In the genomic region with DNA sequence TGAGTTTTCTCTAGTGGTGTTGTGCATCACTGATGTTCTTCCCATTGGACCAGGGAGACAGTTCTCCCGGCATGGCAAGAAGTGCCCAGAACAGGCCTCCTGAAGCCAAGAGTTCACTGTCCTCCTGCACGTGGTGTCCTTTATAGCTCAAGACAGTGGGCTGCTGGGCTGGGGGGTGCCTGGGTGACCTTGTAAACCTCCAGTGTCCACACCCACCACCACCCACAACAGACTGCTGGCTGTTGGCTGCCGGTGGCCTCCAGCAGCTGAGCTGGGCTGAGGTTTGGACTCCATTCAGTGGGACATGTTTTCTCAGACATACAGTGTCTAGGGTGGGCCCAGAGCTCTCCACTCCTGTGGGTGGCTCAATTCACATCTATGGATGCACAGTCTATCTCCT, we compare ENCODE assay signal across 9 cellular contexts. TPM values are rescaled to one million over a fixed set of nuclear protein-coding genes. Genes with fewer than 3 reads are reported as not detected.
DNase-seq lines count a peak whose midpoint lies in the region; ATAC-seq lines count a peak whose summit lies in the region.
"Had no signal": no experiment of that assay in that cellular context is flagged by ENCODE, and none has a peak within 500 bp of the region (broad histone marks: within the 10 kb centered on the region; RNA-seq: fewer than 3 reads in every experiment).

No MANE protein-coding gene starts in this region.

- no peaks in the 10 kb centered on the region for H3K27me3 ChIP-seq in iPS-15b (ENCODE audit: control insufficient read depth, insufficient read depth, low read length)

- no peak overlapping the region for H3K9ac ChIP-seq in iPS-15b (ENCODE audit: low read depth, low read length)

- no peaks in the 10 kb centered on the region for H3K36me3 ChIP-seq in iPS-15b (ENCODE audit: control insufficient read depth, insufficient read depth, low read length)

- peak overlapping the region; percentile 44 for H3K4me3 ChIP-seq in iPS-15b (ENCODE audit: low read depth, low read length)

- H3K4me1 Mint-ChIP-seq in activated CD8-positive, alpha-beta memory T cell treated with anti-CD3 and anti-CD28 coated beads, Interleukin-2, amount 10 ng/mL, durations not matched to agents 7 days and 5 days: peaks cover 56% of the 10 kb centered on the region
- peaks cover 64% of the 10 kb centered on the region for H3K4me1 Mint-ChIP-seq in activated CD4-positive, alpha-beta memory T cell treated with anti-CD3 and anti-CD28 coated beads, Interleukin-2, amount 10 ng/mL, durations not matched to agents 7 days and 5 days
- H3K4me1 Mint-ChIP-seq in stimulated activated naive B cell treated with anti-CD40 and anti-IgM and Interleukin-4, amounts not matched to agents 10 μg/mL and 1 μg/mL and 100 μg/mL, for 72 hours: peaks cover 13 to 36% of the 10 kb centered on the region in 2 donors

- no peak for ATAC-seq in activated CD8-positive, alpha-beta memory T cell treated with anti-CD3 and anti-CD28 coated beads, Interleukin-2, amount 10 ng/mL, durations not matched to agents 7 days and 5 days
- ATAC-seq in stimulated activated naive B cell treated with anti-CD40 and anti-IgM and Interleukin-4, amounts not matched to agents 10 μg/mL and 1 μg/mL and 100 μg/mL, for 72 hours (replicated peaks): no peak

- POLR2A ChIA-PET in activated CD4-positive, alpha-beta memory T cell treated with anti-CD3 and anti-CD28 coated beads, Interleukin-2, amount 10 ng/mL, durations not matched to agents 7 days and 5 days (lab: Charles Lee): interaction anchor here (2.3 to 4.0 kb wide), 3 partner anchors 13 to 91 kb away, joined by 14 to 35 read pairs (median 21); no protein-coding TSS in a partner anchor

- peaks cover 8% of the 10 kb centered on the region for H3K36me3 Mint-ChIP-seq in activated CD8-positive, alpha-beta memory T cell treated with anti-CD3 and anti-CD28 coated beads, Interleukin-2, amount 10 ng/mL, durations not matched to agents 7 days and 5 days
- peaks cover 23% of the 10 kb centered on the region for H3K36me3 Mint-ChIP-seq in activated CD4-positive, alpha-beta memory T cell treated with anti-CD3 and anti-CD28 coated beads, Interleukin-2, amount 10 ng/mL, durations not matched to agents 7 days and 5 days (ENCODE audit: low read depth)
- H3K36me3 Mint-ChIP-seq in stimulated activated naive B cell treated with anti-CD40 and anti-IgM and Interleukin-4, amounts not matched to agents 10 μg/mL and 1 μg/mL and 100 μg/mL, for 72 hours: no peaks in the 10 kb centered on the region

- DNase-seq in activated CD8-positive, alpha-beta memory T cell treated with anti-CD3 and anti-CD28 coated beads, Interleukin-2, amount 10 ng/mL, durations not matched to agents 7 days and 5 days: no peak
- DNase-seq in activated CD8-positive, alpha-beta memory T cell treated with anti-CD3 and anti-CD28 coated beads, Interleukin-2, amount 50 U/mL, for 4 hours: no peak
- DNase-seq in activated CD4-positive, alpha-beta memory T cell treated with anti-CD3 and anti-CD28 coated beads, Interleukin-2, amount 10 ng/mL, durations not matched to agents 7 days and 5 days: no peak
- no peak for DNase-seq in stimulated activated naive B cell treated with anti-CD40 and anti-IgM and Interleukin-4, amounts not matched to agents 10 μg/mL and 1 μg/mL and 100 μg/mL, for 72 hours
- DNase-seq in midbrain (lab: John Stamatoyannopoulos, UW): no peak
- no peak for DNase-seq in NCI-H146 (lab: John Stamatoyannopoulos, UW)
- no peak for DNase-seq in glomerular visceral epithelial cell (ENCODE audit: extremely low spot score)
- DNase-seq: C1 segment of cervical spinal cord had no signal

- peak overlapping the region; percentile 97 for H3K4me3 Mint-ChIP-seq in activated CD8-positive, alpha-beta memory T cell treated with anti-CD3 and anti-CD28 coated beads, Interleukin-2, amount 10 ng/mL, durations not matched to agents 7 days and 5 days
- peak overlapping the region; percentile 97 for H3K4me3 Mint-ChIP-seq in activated CD4-positive, alpha-beta memory T cell treated with anti-CD3 and anti-CD28 coated beads, Interleukin-2, amount 10 ng/mL, durations not matched to agents 7 days and 5 days
- H3K4me3 Mint-ChIP-seq in stimulated activated naive B cell treated with anti-CD40 and anti-IgM and Interleukin-4, amounts not matched to agents 10 μg/mL and 1 μg/mL and 100 μg/mL, for 72 hours: peak overlapping the region; percentile 13 to 99

- peak overlapping the region; percentile 93 for H3K27ac Mint-ChIP-seq in activated CD8-positive, alpha-beta memory T cell treated with anti-CD3 and anti-CD28 coated beads, Interleukin-2, amount 10 ng/mL, durations not matched to agents 7 days and 5 days
- H3K27ac Mint-ChIP-seq in activated CD4-positive, alpha-beta memory T cell treated with anti-CD3 and anti-CD28 coated beads, Interleukin-2, amount 10 ng/mL, durations not matched to agents 7 days and 5 days: peak overlapping the region; percentile 94
- no peak overlapping the region for H3K27ac Mint-ChIP-seq in stimulated activated naive B cell treated with anti-CD40 and anti-IgM and Interleukin-4, amounts not matched to agents 10 μg/mL and 1 μg/mL and 100 μg/mL, for 72 hours

- H3K27me3 Mint-ChIP-seq in activated CD8-positive, alpha-beta memory T cell treated with anti-CD3 and anti-CD28 coated beads, Interleukin-2, amount 10 ng/mL, durations not matched to agents 7 days and 5 days: no peaks in the 10 kb centered on the region
- H3K27me3 Mint-ChIP-seq in activated CD4-positive, alpha-beta memory T cell treated with anti-CD3 and anti-CD28 coated beads, Interleukin-2, amount 10 ng/mL, durations not matched to agents 7 days and 5 days: no peaks in the 10 kb centered on the region
- no peaks in the 10 kb centered on the region for H3K27me3 Mint-ChIP-seq in stimulated activated naive B cell treated with anti-CD40 and anti-IgM and Interleukin-4, amounts not matched to agents 10 μg/mL and 1 μg/mL and 100 μg/mL, for 72 hours

- CTCF ChIA-PET in activated CD8-positive, alpha-beta memory T cell treated with anti-CD3 and anti-CD28 coated beads, Interleukin-2, amount 10 ng/mL, durations not matched to agents 7 days and 5 days (lab: Charles Lee): interaction anchor here (4.2 kb wide), 1 partner anchor 71 kb away, joined by 24 read pairs; no protein-coding TSS in a partner anchor
- CTCF ChIA-PET in activated CD4-positive, alpha-beta memory T cell treated with anti-CD3 and anti-CD28 coated beads, Interleukin-2, amount 10 ng/mL, durations not matched to agents 7 days and 5 days (lab: Charles Lee): interaction anchor here (1.5 to 1.8 kb wide), 3 partner anchors 24 to 88 kb away, joined by 4 to 12 read pairs (median 4); no protein-coding TSS in a partner anchor

- no peaks in the 10 kb centered on the region for H3K9me3 ChIP-seq in iPS-15b (ENCODE audit: control insufficient read depth, insufficient read depth, low read length)

- H3K4me1 ChIP-seq in iPS-15b (ENCODE audit: control insufficient read depth, insufficient read depth, low read length): peaks cover 10% of the 10 kb centered on the region

- H3K9me3 Mint-ChIP-seq in activated CD8-positive, alpha-beta memory T cell treated with anti-CD3 and anti-CD28 coated beads, Interleukin-2, amount 10 ng/mL, durations not matched to agents 7 days and 5 days (ENCODE audit: low read depth): no peaks in the 10 kb centered on the region
- no peaks in the 10 kb centered on the region for H3K9me3 Mint-ChIP-seq in activated CD4-positive, alpha-beta memory T cell treated with anti-CD3 and anti-CD28 coated beads, Interleukin-2, amount 10 ng/mL, durations not matched to agents 7 days and 5 days
- H3K9me3 Mint-ChIP-seq in stimulated activated naive B cell treated with anti-CD40 and anti-IgM and Interleukin-4, amounts not matched to agents 10 μg/mL and 1 μg/mL and 100 μg/mL, for 72 hours: no peaks in the 10 kb centered on the region

RNA-seq across cellular contexts. Expression of a gene that starts 42.2 kb away (rescaled TPM):
- 100 to 1,000 TPM; 121 to 135 TPM for total RNA-seq in activated CD8-positive, alpha-beta memory T cell treated with anti-CD3 and anti-CD28 coated beads, Interleukin-2, amount 10 ng/mL, durations not matched to agents 7 days and 5 days
- 100 to 1,000 TPM; 142 to 146 TPM for total RNA-seq in activated CD4-positive, alpha-beta memory T cell treated with anti-CD3 and anti-CD28 coated beads, Interleukin-2, amount 10 ng/mL, durations not matched to agents 7 days and 5 days
